9 cellular contexts compared by ENCODE assay signal in the genomic region with DNA sequence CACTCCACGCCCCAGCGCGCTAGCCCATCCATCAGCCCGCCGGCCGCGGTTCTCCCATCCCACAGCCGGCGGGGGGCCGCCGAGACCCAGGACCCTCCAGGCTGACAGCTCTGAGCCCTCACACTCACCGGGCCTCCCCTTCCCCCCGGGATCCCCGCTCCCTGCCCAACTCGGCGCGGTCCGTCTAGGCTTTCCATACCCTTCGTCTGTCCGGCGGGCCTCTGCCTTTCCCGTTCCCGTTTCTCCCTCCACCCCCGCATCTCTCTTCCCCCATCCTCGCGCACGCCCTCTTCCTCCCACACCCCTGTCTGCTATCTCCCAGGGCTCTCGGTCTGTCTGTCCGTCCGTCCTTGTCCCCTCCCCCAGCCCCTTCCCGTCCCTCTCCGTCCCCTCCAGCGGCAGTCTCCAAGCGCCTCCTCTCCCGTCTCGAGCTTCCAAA. TPM values are rescaled to one million over a fixed set of nuclear protein-coding genes. Genes with fewer than 3 reads are reported as not detected.
A peak's percentile ranks its signal among the peaks of the same experiment; 100 is the strongest.
DNase-seq lines count a peak whose midpoint lies in the region; ATAC-seq, FAIRE-seq and TF ChIP-seq lines count a peak whose summit lies in the region.
"Had no signal": no experiment of that assay in that cellular context is flagged by ENCODE, and none has a peak within 500 bp of the region (broad histone marks: within the 10 kb centered on the region; RNA-seq: fewer than 3 reads in every experiment).

No MANE protein-coding gene starts in this region.

- H3K4me2 ChIP-seq in K562 (ENCODE audit: insufficient read depth, low read length) (peak overlapping the region; percentile 84), HepG2 (ENCODE audit: low read depth, low read length) (peak overlapping the region; percentile 90)

- H3K27me3 ChIP-seq in K562 (ENCODE audit: control insufficient read depth in 2 of 2, insufficient read depth in 2 of 2, low read length in 2 of 2) (peaks cover 0 to 9% of the 10 kb centered on the region in 2 experiments; a peak in 1 of 5 replicates), HepG2 (ENCODE audit: control insufficient read depth in 1 of 2, insufficient read depth in 2 of 2, low read length in 2 of 2) (no peaks in the 10 kb centered on the region; a peak in 1 of 5 replicates)

- intact Hi-C loops in K562 (cut with micrococcal nuclease) (loop anchor here (10.0 kb wide), 1 partner anchor 226 kb away; a partner anchor contains a TSS), HepG2 (cut with micrococcal nuclease; ENCODE audit: unreplicated experiment) (loop anchor here (1.0 kb wide), 1 partner anchor 16 kb away; a partner anchor contains a TSS)

- H2AFZ ChIP-seq in K562 (ENCODE audit: low read depth, low read length) (peak overlapping the region; percentile 95), HepG2 (ENCODE audit: low read length) (peak overlapping the region; percentile 52)

- H3K9me3 ChIP-seq in K562 (replicated peaks; ENCODE audit: control insufficient read depth, insufficient read depth, low read depth, low read length) (no peaks in the 10 kb centered on the region), HepG2 (ENCODE audit: low read length) (no peaks in the 10 kb centered on the region)

- ATAC-seq in K562 = peak; percentile 23
- ATAC-seq in HepG2 = no peak
- no peak for ATAC-seq in HG02885 (IDR thresholded peaks at IDR 0.05; ENCODE audit: poor library complexity, unreplicated experiment)
- ATAC-seq in HG03280 (IDR thresholded peaks at IDR 0.05; ENCODE audit: unreplicated experiment) = no peak

- no peaks in the 10 kb centered on the region for H3K36me3 ChIP-seq in K562 (ENCODE audit: control insufficient read depth, insufficient read depth, low read length)
- H3K36me3 ChIP-seq in HepG2 (replicated peaks in 1 of 2; ENCODE audit: control insufficient read depth in 1 of 2, insufficient read depth in 2 of 2, low read length in 2 of 2) = no peaks in the 10 kb centered on the region

- H3K27ac Mint-ChIP-seq in T-helper 1 cell treated with Interleukin-12 subunit alpha and Interleukin-12 subunit beta and Interleukin-4 antibody, amounts not matched to agents 30 μg/mL and 1 μg/mL, for 36 hours = peak overlapping the region; percentile 95
- H3K27ac Mint-ChIP-seq in type B pancreatic cell = peak overlapping the region; percentile 4

- H3K27me3 Mint-ChIP-seq in T-helper 1 cell treated with Interleukin-12 subunit alpha and Interleukin-12 subunit beta and Interleukin-4 antibody, amounts not matched to agents 30 μg/mL and 1 μg/mL, for 36 hours (ENCODE audit: low read depth) = no peaks in the 10 kb centered on the region
- no peaks in the 10 kb centered on the region for H3K27me3 Mint-ChIP-seq in type B pancreatic cell

- H3K4me1 Mint-ChIP-seq in T-helper 1 cell treated with Interleukin-12 subunit alpha and Interleukin-12 subunit beta and Interleukin-4 antibody, amounts not matched to agents 30 μg/mL and 1 μg/mL, for 36 hours (ENCODE audit: low read depth) = peaks cover 10% of the 10 kb centered on the region
- peaks cover 5% of the 10 kb centered on the region for H3K4me1 Mint-ChIP-seq in type B pancreatic cell (ENCODE audit: unreplicated experiment)

- no TSS peak for BruUV-seq in K562 (replicated peaks; lab: Mats Ljungman, UMichigan)
- BruUV-seq in HepG2 (replicated peaks; lab: Mats Ljungman, UMichigan) = no TSS peak

- H3K36me3 Mint-ChIP-seq in T-helper 1 cell treated with Interleukin-12 subunit alpha and Interleukin-12 subunit beta and Interleukin-4 antibody, amounts not matched to agents 30 μg/mL and 1 μg/mL, for 36 hours (ENCODE audit: low read depth) = no peaks in the 10 kb centered on the region
- no peaks in the 10 kb centered on the region for H3K36me3 Mint-ChIP-seq in type B pancreatic cell

- TF ChIP-seq POLR2A in K562 (conservative IDR thresholded peaks at IDR 0.05) = no peak
- TF ChIP-seq POLR2A in HepG2 (IDR thresholded peaks at IDR 0.05; ENCODE audit: insufficient read depth in 1 of 2, low read depth in 2 of 2, low read length in 2 of 2) = no peak

- H3K79me2 ChIP-seq in K562 (ENCODE audit: control insufficient read depth, insufficient read depth, low read length) = no peaks in the 10 kb centered on the region
- H3K79me2 ChIP-seq in HepG2 (ENCODE audit: insufficient read depth, low read length) = no peaks in the 10 kb centered on the region

- H3K4me1 ChIP-seq in K562 (replicated peaks in 1 of 2; ENCODE audit: control insufficient read depth in 2 of 2, insufficient read depth in 2 of 2, low read length in 2 of 2) = peaks cover 12 to 20% of the 10 kb centered on the region in 2 experiments; a peak in 4 of 5 replicates
- H3K4me1 ChIP-seq in HepG2 (ENCODE audit: insufficient read depth, low read length) = peaks cover 71% of the 10 kb centered on the region

- H3K4me3 Mint-ChIP-seq in T-helper 1 cell treated with Interleukin-12 subunit alpha and Interleukin-12 subunit beta and Interleukin-4 antibody, amounts not matched to agents 30 μg/mL and 1 μg/mL, for 36 hours = no peak overlapping the region
- no peak overlapping the region for H3K4me3 Mint-ChIP-seq in type B pancreatic cell

- TF ChIP-seq EP300 in K562 (IDR thresholded peaks at IDR 0.05; ENCODE audit: low read length) (no peak), HepG2 (IDR thresholded peaks at IDR 0.05; ENCODE audit: low read depth in 2 of 2, low read length in 2 of 2) (no peak), HepG2 (CRISPR knock-in tag; IDR thresholded peaks at IDR 0.05; ENCODE audit: borderline replicate concordance) (no peak)

- no peaks in the 10 kb centered on the region for H4K20me1 ChIP-seq in K562 (replicated peaks; ENCODE audit: control insufficient read depth, insufficient read depth, low read length)
- H4K20me1 ChIP-seq in HepG2 (ENCODE audit: insufficient read depth, low read length) = no peaks in the 10 kb centered on the region

- in situ Hi-C loops in K562 (cut with MboI) (no loop called here), HepG2 (cut with HindIII; ENCODE audit: extremely low pct_ligation_motif_present, low pct_unique_long_range_greater_than_20kb) (no loop called here)

- CTCF ChIA-PET in K562 (lab: Yijun Ruan, JAX; ENCODE audit: low intra/inter-chr PET ratio) (interaction anchor here (0.6 kb wide), 1 partner anchor 218 kb away, joined by 5 read pairs; no protein-coding TSS in a partner anchor), HepG2 (lab: Yijun Ruan, JAX; ENCODE audit: low intra/inter-chr PET ratio, low total read pairs) (interaction anchor here (1.0 kb wide), 1 partner anchor 11 kb away, joined by 3 read pairs; no protein-coding TSS in a partner anchor)

- H3K4me3 ChIP-seq in K562 (peak overlapping the region; percentile 47), HepG2 (replicated peaks in 1 of 3; ENCODE audit: insufficient read depth in 1 of 3, low read depth in 2 of 3, low read length in 3 of 3) (peak overlapping the region; percentile 66 to 84 (median 79))

- H3K9me3 Mint-ChIP-seq in T-helper 1 cell treated with Interleukin-12 subunit alpha and Interleukin-12 subunit beta and Interleukin-4 antibody, amounts not matched to agents 30 μg/mL and 1 μg/mL, for 36 hours = no peaks in the 10 kb centered on the region
- no peaks in the 10 kb centered on the region for H3K9me3 Mint-ChIP-seq in type B pancreatic cell

- H3K27ac ChIP-seq in K562 (ENCODE audit: extremely low read depth, low read depth, low read length) (no peak overlapping the region), HepG2 (ENCODE audit: extremely low read length, insufficient read depth, low read length) (no peak overlapping the region)

- no peaks in the 10 kb centered on the region for H3K9me1 ChIP-seq in K562 (ENCODE audit: control insufficient read depth, insufficient read depth, low read length)

- TF ChIP-seq RAD21 in K562 (CRISPR knock-in tag; conservative IDR thresholded peaks at IDR 0.05 in 1 of 2, IDR thresholded peaks at IDR 0.05 in 1 of 2) (no peak), HepG2 (CRISPR knock-in tag; IDR thresholded peaks at IDR 0.05) (no peak)

- 7% methylated on average over 14 of the region's 36 CpGs for WGBS in K562 (ENCODE audit: insufficient coverage, low coverage, missing lambda C conversion rate)
- WGBS in HepG2 (ENCODE audit: low lambda C conversion rate) = 42% methylated on average over 36 of the region's 36 CpGs

- TF ChIP-seq CTCF in K562 (IDR thresholded peaks at IDR 0.05 in 2 of 3, conservative IDR thresholded peaks at IDR 0.05 in 1 of 3; ENCODE audit: insufficient read depth in 2 of 3, low read depth in 1 of 3, low read length in 3 of 3) = no peak
- TF ChIP-seq CTCF in HepG2 (CRISPR knock-in tag; IDR thresholded peaks at IDR 0.05) = 0 out of 2 replicates have a peak, but pooled peaks have one; percentile 1
- TF ChIP-seq CTCF in type B pancreatic cell (conservative IDR thresholded peaks at IDR 0.05) = no peak

- DNase-seq in T-helper 1 cell = no peak
- peak; percentile 33 to 72 (median 59) for DNase-seq in K562 (ENCODE audit: extremely low read depth in 1 of 4, low spot score in 3 of 4)
- DNase-seq in HepG2 (ENCODE audit: low spot score) = no peak
- no peak for DNase-seq in type B pancreatic cell (ENCODE audit: extremely low spot score, unreplicated experiment)
- DNase-seq in GOT3 (lab: John Stamatoyannopoulos, UW) = no peak

- FAIRE-seq in K562 (lab: Jason Lieb, UNC) (no peak), HepG2 (lab: Jason Lieb, UNC) (no peak)
- FAIRE-seq: G401.6 had no signal

- H3K9ac ChIP-seq in K562 (ENCODE audit: insufficient read depth in 1 of 2, low read depth in 2 of 2, low read length in 2 of 2) = peak overlapping the region in 1 of 2 experiments; percentile 83; a peak in 2 of 4 replicates
- H3K9ac ChIP-seq in HepG2 (ENCODE audit: insufficient read depth, low read depth, low read length) = peak overlapping the region; percentile 75; the same call in 1 of the 2 replicates

- POLR2A ChIA-PET in K562 (lab: Yijun Ruan, JAX) (interaction anchor here (0.7 kb wide), 1 partner anchor 8 kb away, joined by 5 read pairs; no protein-coding TSS in a partner anchor), HepG2 (lab: Yijun Ruan, JAX) (interaction anchor here (0.9 to 1.9 kb wide), 5 partner anchors 9 to 456 kb away, joined by 3 to 12 read pairs (median 5); a partner anchor contains a TSS)

RNA-seq across cellular contexts. Expression of a gene that starts 0.7 kb away (rescaled TPM):
- total RNA-seq in K562 (2011; cell fraction: chromatin; rRNA removed; ENCODE audit: low replicate concordance) = 0.76 and 1.5 TPM in 2 replicates
- total RNA-seq in K562 (2011; cell fraction: nucleolus; rRNA removed) = 0.26 and 0.67 TPM in 2 replicates
- total RNA-seq in K562 (2011; cell fraction: nucleoplasm; rRNA removed) = 0.15 and 0.23 TPM in 2 replicates
- total RNA-seq in K562 (2014; rRNA removed) (0.29 TPM in 1 of 2 replicates, not detected in the other), K562 (2014; rRNA removed; fragmentation: Illumina TruSeq; extraction: Trizol) (0.10 and 0.11 TPM in 2 replicates), K562 (2015; rRNA removed; fragmentation: Illumina TruSeq; extraction: Trizol) (0.11 TPM in 2 replicates), K562 (2021) (0.11 and 0.22 TPM in 2 replicates), HepG2 (2016; rRNA removed; fragmentation: Illumina TruSeq; extraction: Trizol) (0.44 and 0.49 TPM in 2 replicates), type B pancreatic cell (ENCODE audit: low replicate concordance) (5.6 and 11.1 TPM in 2 replicates)
- polyA plus RNA-seq in K562 (2011; rRNA removed) (0.06 and 0.16 TPM in 2 replicates), K562 (2014; fragmentation: Illumina TruSeq; extraction: Trizol) (0.03 and 0.09 TPM in 2 replicates), K562 (2014; fragmentation: Nextera tagmentation; extraction: Ambion mirVana) (not detected), K562 (2014; rRNA removed) (0.01 TPM in 1 of 2 replicates, not detected in the other), HepG2 (2011; rRNA removed) (0.17 and 0.24 TPM in 2 replicates)
- under 0.01 and 0.04 TPM in 2 replicates for polyA plus RNA-seq in K562 (2011; cell fraction: cytosol; rRNA removed)
- polyA plus RNA-seq in K562 (2011; cell fraction: nucleus; rRNA removed) = 0.20 and 0.50 TPM in 2 replicates
- polyA plus RNA-seq in K562 (2012) = 0.06 and 0.07 TPM in 2 replicates
- polyA minus RNA-seq in K562 (2011; rRNA and poly(A)+ RNA removed) = 0.15 and 0.18 TPM in 2 replicates
- polyA minus RNA-seq in K562 (2011; cell fraction: cytosol; rRNA and poly(A)+ RNA removed) = not detected in 2 replicates
- 0.22 and 0.54 TPM in 2 replicates for polyA minus RNA-seq in K562 (2011; cell fraction: nucleus; rRNA and poly(A)+ RNA removed)
- 0.81 and 0.88 TPM in 2 replicates for total RNA-seq in HepG2 (2016; cell fraction: cytosol; rRNA removed; fragmentation: Illumina TruSeq; extraction: Trizol; ENCODE audit: low read depth)
- total RNA-seq in HepG2 (2016; cell fraction: insoluble cytoplasmic fraction; rRNA removed; fragmentation: Illumina TruSeq; extraction: Trizol) = 0.39 and 0.40 TPM in 2 replicates
- 0.49 and 0.62 TPM in 2 replicates for total RNA-seq in HepG2 (2016; cell fraction: membrane; rRNA removed; fragmentation: Illumina TruSeq; extraction: Trizol)
- total RNA-seq in HepG2 (2016; cell fraction: nucleus; rRNA removed; fragmentation: Illumina TruSeq; extraction: Trizol) = 0.78 and 1.1 TPM in 2 replicates
- polyA plus RNA-seq in HepG2 (2011; cell fraction: cytosol; rRNA removed) = 0.04 and 0.22 TPM in 2 replicates
- polyA plus RNA-seq in HepG2 (2011; cell fraction: nucleus; rRNA removed) = 1.2 and 1.4 TPM in 2 replicates
- polyA plus RNA-seq in HepG2 (2012) = 0.92 and 0.93 TPM in 2 replicates
- polyA plus RNA-seq in HepG2 (2016; cell fraction: cytosol; fragmentation: Illumina TruSeq; extraction: Trizol; ENCODE audit: low read depth) = 0.29 TPM in 2 replicates
- 0.53 and 0.73 TPM in 2 replicates for polyA plus RNA-seq in HepG2 (2016; cell fraction: insoluble cytoplasmic fraction; fragmentation: Illumina TruSeq; extraction: Trizol; ENCODE audit: low read depth)
- 0.19 and 0.22 TPM in 2 replicates for polyA plus RNA-seq in HepG2 (2016; cell fraction: membrane; fragmentation: Illumina TruSeq; extraction: Trizol; ENCODE audit: low read depth)
- polyA plus RNA-seq in HepG2 (2016; cell fraction: nucleus; fragmentation: Illumina TruSeq; extraction: Trizol; ENCODE audit: insufficient read depth, low read depth) = 0.79 and 1.2 TPM in 2 replicates
- 0.21 and 1.7 TPM in 2 replicates for polyA minus RNA-seq in HepG2 (2011; rRNA and poly(A)+ RNA removed; ENCODE audit: low replicate concordance)
- polyA minus RNA-seq in HepG2 (2011; cell fraction: cytosol; rRNA and poly(A)+ RNA removed) = 0.26 and 1.6 TPM in 2 replicates
- 1.7 and 2.2 TPM in 2 replicates for polyA minus RNA-seq in HepG2 (2011; cell fraction: nucleus; rRNA and poly(A)+ RNA removed)

RNA-seq across cellular contexts. Expression of a gene that starts 5.2 kb away (rescaled TPM):
- total RNA-seq in K562 (2011; cell fraction: chromatin; rRNA removed; ENCODE audit: low replicate concordance) = 2.6 and 8.1 TPM in 2 replicates
- 5.2 and 7.1 TPM in 2 replicates for total RNA-seq in K562 (2011; cell fraction: nucleolus; rRNA removed)
- 5.2 and 5.4 TPM in 2 replicates for total RNA-seq in K562 (2011; cell fraction: nucleoplasm; rRNA removed)
- total RNA-seq in K562 (2014; rRNA removed) (5.2 and 12.2 TPM in 2 replicates), K562 (2014; rRNA removed; fragmentation: Illumina TruSeq; extraction: Trizol) (2.2 and 2.4 TPM in 2 replicates), K562 (2015; rRNA removed; fragmentation: Illumina TruSeq; extraction: Trizol) (3.8 and 4.2 TPM in 2 replicates), K562 (2021) (6.3 and 8.7 TPM in 2 replicates), HepG2 (2016; rRNA removed; fragmentation: Illumina TruSeq; extraction: Trizol) (7.1 and 7.4 TPM in 2 replicates), type B pancreatic cell (ENCODE audit: low replicate concordance) (14.3 and 16.4 TPM in 2 replicates)
- polyA plus RNA-seq in K562 (2011; rRNA removed) (2.2 and 3.8 TPM in 2 replicates), K562 (2014; fragmentation: Illumina TruSeq; extraction: Trizol) (6.8 and 8.4 TPM in 2 replicates), K562 (2014; fragmentation: Nextera tagmentation; extraction: Ambion mirVana) (1 to 10 TPM; 6.4 to 6.5 TPM), K562 (2014; rRNA removed) (5.1 and 9.4 TPM in 2 replicates), HepG2 (2011; rRNA removed) (8.2 and 8.7 TPM in 2 replicates)
- polyA plus RNA-seq in K562 (2011; cell fraction: cytosol; rRNA removed) = 2.4 and 7.1 TPM in 2 replicates
- 2.2 and 7.9 TPM in 2 replicates for polyA plus RNA-seq in K562 (2011; cell fraction: nucleus; rRNA removed)
- 5.6 and 7.4 TPM in 2 replicates for polyA plus RNA-seq in K562 (2012)
- 2.5 and 3.2 TPM in 2 replicates for polyA minus RNA-seq in K562 (2011; rRNA and poly(A)+ RNA removed)
- polyA minus RNA-seq in K562 (2011; cell fraction: cytosol; rRNA and poly(A)+ RNA removed) = 2.7 and 2.9 TPM in 2 replicates
- polyA minus RNA-seq in K562 (2011; cell fraction: nucleus; rRNA and poly(A)+ RNA removed) = 2.4 and 2.8 TPM in 2 replicates
- 6.0 and 6.1 TPM in 2 replicates for total RNA-seq in HepG2 (2016; cell fraction: cytosol; rRNA removed; fragmentation: Illumina TruSeq; extraction: Trizol; ENCODE audit: low read depth)
- total RNA-seq in HepG2 (2016; cell fraction: insoluble cytoplasmic fraction; rRNA removed; fragmentation: Illumina TruSeq; extraction: Trizol) = 7.7 and 8.0 TPM in 2 replicates
- total RNA-seq in HepG2 (2016; cell fraction: membrane; rRNA removed; fragmentation: Illumina TruSeq; extraction: Trizol) = 12.8 and 13.3 TPM in 2 replicates
- 5.8 and 5.9 TPM in 2 replicates for total RNA-seq in HepG2 (2016; cell fraction: nucleus; rRNA removed; fragmentation: Illumina TruSeq; extraction: Trizol)
- polyA plus RNA-seq in HepG2 (2011; cell fraction: cytosol; rRNA removed) = 3.6 and 5.0 TPM in 2 replicates
- polyA plus RNA-seq in HepG2 (2011; cell fraction: nucleus; rRNA removed) = 11.3 and 17.7 TPM in 2 replicates
- polyA plus RNA-seq in HepG2 (2012) = 3.9 and 4.2 TPM in 2 replicates
- polyA plus RNA-seq in HepG2 (2016; cell fraction: cytosol; fragmentation: Illumina TruSeq; extraction: Trizol; ENCODE audit: low read depth) = 14.5 and 18.4 TPM in 2 replicates
- polyA plus RNA-seq in HepG2 (2016; cell fraction: insoluble cytoplasmic fraction; fragmentation: Illumina TruSeq; extraction: Trizol; ENCODE audit: low read depth) = 11.7 and 13.4 TPM in 2 replicates
- 18.6 and 20.0 TPM in 2 replicates for polyA plus RNA-seq in HepG2 (2016; cell fraction: membrane; fragmentation: Illumina TruSeq; extraction: Trizol; ENCODE audit: low read depth)
- 11.0 and 11.3 TPM in 2 replicates for polyA plus RNA-seq in HepG2 (2016; cell fraction: nucleus; fragmentation: Illumina TruSeq; extraction: Trizol; ENCODE audit: insufficient read depth, low read depth)
- polyA minus RNA-seq in HepG2 (2011; rRNA and poly(A)+ RNA removed; ENCODE audit: low replicate concordance) = 10.0 and 22.9 TPM in 2 replicates
- polyA minus RNA-seq in HepG2 (2011; cell fraction: cytosol; rRNA and poly(A)+ RNA removed) = 2.5 and 3.6 TPM in 2 replicates
- 6.8 and 7.2 TPM in 2 replicates for polyA minus RNA-seq in HepG2 (2011; cell fraction: nucleus; rRNA and poly(A)+ RNA removed)

RNA-seq across cellular contexts. Expression of a gene that starts 16.7 kb away (rescaled TPM):
- 396 and 1,008 TPM in 2 replicates for total RNA-seq in K562 (2011; cell fraction: chromatin; rRNA removed; ENCODE audit: low replicate concordance)
- total RNA-seq in K562 (2011; cell fraction: nucleolus; rRNA removed) = 461 and 463 TPM in 2 replicates
- total RNA-seq in K562 (2011; cell fraction: nucleoplasm; rRNA removed) = 346 and 364 TPM in 2 replicates
- total RNA-seq in K562 (2014; rRNA removed) = 19.1 and 25.8 TPM in 2 replicates
- total RNA-seq in K562 (2014; rRNA removed; fragmentation: Illumina TruSeq; extraction: Trizol) = 12.2 and 19.8 TPM in 2 replicates
- 27.7 and 31.9 TPM in 2 replicates for total RNA-seq in K562 (2015; rRNA removed; fragmentation: Illumina TruSeq; extraction: Trizol)
- 51.9 and 58.1 TPM in 2 replicates for total RNA-seq in K562 (2021)
- 65.3 and 135 TPM in 2 replicates for polyA plus RNA-seq in K562 (2011; rRNA removed)
- polyA plus RNA-seq in K562 (2011; cell fraction: cytosol; rRNA removed) = 61.3 and 70.5 TPM in 2 replicates
- polyA plus RNA-seq in K562 (2011; cell fraction: nucleus; rRNA removed) = 934 and 1,029 TPM in 2 replicates
- polyA plus RNA-seq in K562 (2012) = 53.3 and 105 TPM in 2 replicates
- 41.3 and 56.2 TPM in 2 replicates for polyA plus RNA-seq in K562 (2014; fragmentation: Illumina TruSeq; extraction: Trizol)
- 10 to 100 TPM; 22.9 to 33.3 TPM for polyA plus RNA-seq in K562 (2014; fragmentation: Nextera tagmentation; extraction: Ambion mirVana)
- polyA plus RNA-seq in K562 (2014; rRNA removed) = 73.4 and 83.5 TPM in 2 replicates
- 35.0 and 46.6 TPM in 2 replicates for polyA minus RNA-seq in K562 (2011; rRNA and poly(A)+ RNA removed)
- 23.4 and 34.6 TPM in 2 replicates for polyA minus RNA-seq in K562 (2011; cell fraction: cytosol; rRNA and poly(A)+ RNA removed)
- polyA minus RNA-seq in K562 (2011; cell fraction: nucleus; rRNA and poly(A)+ RNA removed) = 142 and 191 TPM in 2 replicates
- total RNA-seq in HepG2 (2016; rRNA removed; fragmentation: Illumina TruSeq; extraction: Trizol) = 39.4 and 96.9 TPM in 2 replicates
- 27.1 and 29.2 TPM in 2 replicates for total RNA-seq in HepG2 (2016; cell fraction: cytosol; rRNA removed; fragmentation: Illumina TruSeq; extraction: Trizol; ENCODE audit: low read depth)
- total RNA-seq in HepG2 (2016; cell fraction: insoluble cytoplasmic fraction; rRNA removed; fragmentation: Illumina TruSeq; extraction: Trizol) = 43.1 and 100 TPM in 2 replicates
- 15.6 and 15.9 TPM in 2 replicates for total RNA-seq in HepG2 (2016; cell fraction: membrane; rRNA removed; fragmentation: Illumina TruSeq; extraction: Trizol)
- total RNA-seq in HepG2 (2016; cell fraction: nucleus; rRNA removed; fragmentation: Illumina TruSeq; extraction: Trizol) = 143 and 149 TPM in 2 replicates
- polyA plus RNA-seq in HepG2 (2011; rRNA removed) = 611 and 685 TPM in 2 replicates
- polyA plus RNA-seq in HepG2 (2011; cell fraction: cytosol; rRNA removed) = 118 and 170 TPM in 2 replicates
- 4,733 and 5,679 TPM in 2 replicates for polyA plus RNA-seq in HepG2 (2011; cell fraction: nucleus; rRNA removed)
- 202 and 318 TPM in 2 replicates for polyA plus RNA-seq in HepG2 (2012)
- 12.6 and 13.8 TPM in 2 replicates for polyA plus RNA-seq in HepG2 (2016; cell fraction: cytosol; fragmentation: Illumina TruSeq; extraction: Trizol; ENCODE audit: low read depth)
- 49.4 and 63.1 TPM in 2 replicates for polyA plus RNA-seq in HepG2 (2016; cell fraction: insoluble cytoplasmic fraction; fragmentation: Illumina TruSeq; extraction: Trizol; ENCODE audit: low read depth)
- 18.9 and 19.4 TPM in 2 replicates for polyA plus RNA-seq in HepG2 (2016; cell fraction: membrane; fragmentation: Illumina TruSeq; extraction: Trizol; ENCODE audit: low read depth)
- 559 and 594 TPM in 2 replicates for polyA plus RNA-seq in HepG2 (2016; cell fraction: nucleus; fragmentation: Illumina TruSeq; extraction: Trizol; ENCODE audit: insufficient read depth, low read depth)
- polyA minus RNA-seq in HepG2 (2011; rRNA and poly(A)+ RNA removed; ENCODE audit: low replicate concordance) = 166 and 365 TPM in 2 replicates
- polyA minus RNA-seq in HepG2 (2011; cell fraction: cytosol; rRNA and poly(A)+ RNA removed) = 55.5 and 58.2 TPM in 2 replicates
- 527 and 596 TPM in 2 replicates for polyA minus RNA-seq in HepG2 (2011; cell fraction: nucleus; rRNA and poly(A)+ RNA removed)
- total RNA-seq in type B pancreatic cell (ENCODE audit: low replicate concordance) = 156 and 170 TPM in 2 replicates

RNA-seq across cellular contexts. Expression of a gene that starts 27.7 kb away (rescaled TPM):
- not detected in 2 replicates for total RNA-seq in K562 (2011; cell fraction: chromatin; rRNA removed; ENCODE audit: low replicate concordance)
- total RNA-seq in K562 (2011; cell fraction: nucleolus; rRNA removed) = not detected in 2 replicates
- 0.23 TPM in 1 of 2 replicates, not detected in the other for total RNA-seq in K562 (2011; cell fraction: nucleoplasm; rRNA removed)
- total RNA-seq in K562 (2014; rRNA removed) = 0.04 TPM in 1 of 2 replicates, not detected in the other
- not detected in 2 replicates for total RNA-seq in K562 (2014; rRNA removed; fragmentation: Illumina TruSeq; extraction: Trizol)
- total RNA-seq in K562 (2015; rRNA removed; fragmentation: Illumina TruSeq; extraction: Trizol) = 0.04 TPM in 1 of 2 replicates, not detected in the other
- 0.13 TPM in 2 replicates for total RNA-seq in K562 (2021)
- polyA plus RNA-seq in K562 (2011; rRNA removed) = not detected in 2 replicates
- 0.01 TPM in 1 of 2 replicates, not detected in the other for polyA plus RNA-seq in K562 (2011; cell fraction: cytosol; rRNA removed)
- polyA plus RNA-seq in K562 (2011; cell fraction: nucleus; rRNA removed) = 0.07 TPM in 1 of 2 replicates, not detected in the other
- 0.12 and 0.24 TPM in 2 replicates for polyA plus RNA-seq in K562 (2012)
- polyA plus RNA-seq in K562 (2014; fragmentation: Illumina TruSeq; extraction: Trizol) = 0.04 and 0.07 TPM in 2 replicates
- under 1 TPM in 1 of 2 experiments, not detected in 1; 0.06 TPM for polyA plus RNA-seq in K562 (2014; fragmentation: Nextera tagmentation; extraction: Ambion mirVana)
- 0.07 TPM in 1 of 2 replicates, not detected in the other for polyA plus RNA-seq in K562 (2014; rRNA removed)
- not detected in 2 replicates for polyA minus RNA-seq in K562 (2011; rRNA and poly(A)+ RNA removed)
- polyA minus RNA-seq in K562 (2011; cell fraction: cytosol; rRNA and poly(A)+ RNA removed) = not detected in 2 replicates
- not detected in 2 replicates for polyA minus RNA-seq in K562 (2011; cell fraction: nucleus; rRNA and poly(A)+ RNA removed)
- total RNA-seq in HepG2 (2016; rRNA removed; fragmentation: Illumina TruSeq; extraction: Trizol) = 0.14 and 0.22 TPM in 2 replicates
- total RNA-seq in HepG2 (2016; cell fraction: cytosol; rRNA removed; fragmentation: Illumina TruSeq; extraction: Trizol; ENCODE audit: low read depth) = 0.10 TPM in 1 of 2 replicates, not detected in the other
- 0.13 and 0.15 TPM in 2 replicates for total RNA-seq in HepG2 (2016; cell fraction: insoluble cytoplasmic fraction; rRNA removed; fragmentation: Illumina TruSeq; extraction: Trizol)
- 0.10 and 0.22 TPM in 2 replicates for total RNA-seq in HepG2 (2016; cell fraction: membrane; rRNA removed; fragmentation: Illumina TruSeq; extraction: Trizol)
- total RNA-seq in HepG2 (2016; cell fraction: nucleus; rRNA removed; fragmentation: Illumina TruSeq; extraction: Trizol) = 0.12 and 0.44 TPM in 2 replicates
- 0.08 and 0.16 TPM in 2 replicates for polyA plus RNA-seq in HepG2 (2011; rRNA removed)
- polyA plus RNA-seq in HepG2 (2011; cell fraction: cytosol; rRNA removed) = 0.15 and 0.18 TPM in 2 replicates
- 1.1 TPM in 2 replicates for polyA plus RNA-seq in HepG2 (2011; cell fraction: nucleus; rRNA removed)
- polyA plus RNA-seq in HepG2 (2012) = 0.16 and 0.54 TPM in 2 replicates
- polyA plus RNA-seq in HepG2 (2016; cell fraction: cytosol; fragmentation: Illumina TruSeq; extraction: Trizol; ENCODE audit: low read depth) = 0.05 and 0.10 TPM in 2 replicates
- polyA plus RNA-seq in HepG2 (2016; cell fraction: insoluble cytoplasmic fraction; fragmentation: Illumina TruSeq; extraction: Trizol; ENCODE audit: low read depth) = 0.22 and 0.33 TPM in 2 replicates
- polyA plus RNA-seq in HepG2 (2016; cell fraction: membrane; fragmentation: Illumina TruSeq; extraction: Trizol; ENCODE audit: low read depth) = 0.10 and 0.17 TPM in 2 replicates
- 0.42 and 0.55 TPM in 2 replicates for polyA plus RNA-seq in HepG2 (2016; cell fraction: nucleus; fragmentation: Illumina TruSeq; extraction: Trizol; ENCODE audit: insufficient read depth, low read depth)
- polyA minus RNA-seq in HepG2 (2011; rRNA and poly(A)+ RNA removed; ENCODE audit: low replicate concordance) = 0.18 TPM in 1 of 2 replicates, not detected in the other
- 0.35 TPM in 1 of 2 replicates, not detected in the other for polyA minus RNA-seq in HepG2 (2011; cell fraction: cytosol; rRNA and poly(A)+ RNA removed)
- polyA minus RNA-seq in HepG2 (2011; cell fraction: nucleus; rRNA and poly(A)+ RNA removed) = 0.13 and 0.25 TPM in 2 replicates
- 0.33 and 8.3 TPM in 2 replicates for total RNA-seq in type B pancreatic cell (ENCODE audit: low replicate concordance)

Comparison
In these comparisons a context has a peak if more than half of its experiments do, and no peak if none do; other contexts are left out.
1. DNase-seq: peak in K562 (4 of 4); none in T-helper 1 cell (0 of 5), HepG2 (single experiment), type B pancreatic cell (single experiment) and GOT3 (single experiment).